Comparison of ENCODE assay signal across 17 cellular contexts in genomic region chr5:150372626-150373025, GRCh38. TPM values are rescaled to one million over a fixed set of nuclear protein-coding genes. Genes with fewer than 3 reads are reported as not detected.
DNase-seq lines count a peak whose midpoint lies in the region; ATAC-seq and TF ChIP-seq lines count a peak whose summit lies in the region.
"Had no signal": no experiment of that assay in that cellular context is flagged by ENCODE, and none has a peak within 500 bp of the region (broad histone marks: within the 10 kb centered on the region; RNA-seq: fewer than 3 reads in every experiment).

No MANE protein-coding gene starts in this region.

- peaks cover 0 to 6% (median 0%) of the 10 kb centered on the region in 9 donors for H3K4me1 ChIP-seq in heart right ventricle

- H3K27ac Mint-ChIP-seq in dendritic cell treated with granulocyte-macrophage colony-stimulating factor and Interleukin-4, amounts not matched to agents 40 ng/mL and 50 ng/mL, for 4 days, result peak overlapping the region; percentile 86

- TF ChIP-seq CTCF in heart right ventricle (IDR thresholded peaks at IDR 0.05), result no peak
- no peak for TF ChIP-seq CTCF in NB4 (IDR thresholded peaks at IDR 0.05; ENCODE audit: low read depth, low read length)

- no peak overlapping the region for H3K4me3 Mint-ChIP-seq in dendritic cell treated with granulocyte-macrophage colony-stimulating factor and Interleukin-4, amounts not matched to agents 40 ng/mL and 50 ng/mL, for 4 days
- H3K4me3 Mint-ChIP-seq: CD4-positive, alpha-beta memory T cell had no signal

- H3K27ac ChIP-seq in heart right ventricle, result peak overlapping the region in 1 of 10 donors; percentile 40

- H3K9me3 Mint-ChIP-seq in dendritic cell treated with granulocyte-macrophage colony-stimulating factor and Interleukin-4, amounts not matched to agents 40 ng/mL and 50 ng/mL, for 4 days, result no peaks in the 10 kb centered on the region
- H3K9me3 Mint-ChIP-seq: CD4-positive, alpha-beta memory T cell had no signal

- no peaks in the 10 kb centered on the region for H3K9me3 ChIP-seq in heart right ventricle

- peaks cover 100% of the 10 kb centered on the region for H3K36me3 Mint-ChIP-seq in dendritic cell treated with granulocyte-macrophage colony-stimulating factor and Interleukin-4, amounts not matched to agents 40 ng/mL and 50 ng/mL, for 4 days (ENCODE audit: low read depth)

- DNase-seq in Right ventricle myocardium inferior (ENCODE audit: missing footprints), result peak; percentile 40
- DNase-seq in heart right ventricle, result no peak
- DNase-seq in NB4 (ENCODE audit: low read depth), result peak; percentile 38
- no peak for DNase-seq in NCI-H345 (lab: John Stamatoyannopoulos, UW)
- DNase-seq in NCI-H187 treated with DMSO at 0.1 percent for 48 hours (lab: John Stamatoyannopoulos, UW), result no peak
- no peak for DNase-seq in dermis blood vessel endothelial cell
- DNase-seq: CD4-positive, alpha-beta memory T cell; GF-D8; NCI-H1092; NCI-H1694 treated with DMSO at 0.1 percent for 48 hours; NCI-H446; NCI-H748 treated with DMSO at 0.1 percent for 48 hours; SHP77 had no signal

- no peaks in the 10 kb centered on the region for H3K27me3 ChIP-seq in heart right ventricle

- ATAC-seq in Right ventricle myocardium inferior (no peak), heart right ventricle (no peak), GM19351 (IDR thresholded peaks at IDR 0.05; ENCODE audit: unreplicated experiment) (no peak)
- ATAC-seq: Panc1 had no signal

- H3K36me3 ChIP-seq in heart right ventricle, result peaks cover 0 to 100% (median 86%) of the 10 kb centered on the region in 9 donors

- intact Hi-C loops in Right ventricle myocardium inferior (cut with DNase I) (no loop called here), heart right ventricle (cut with DNase I) (no loop called here)
- intact Hi-C loops in dendritic cell treated with granulocyte-macrophage colony-stimulating factor and Interleukin-4, amounts not matched to agents 40 ng/mL and 50 ng/mL, for 4 days (cut with micrococcal nuclease), result no loop called here

- H3K4me3 ChIP-seq in heart right ventricle (no peak overlapping the region), NB4 (ENCODE audit: low read depth, low read length) (no peak overlapping the region)

- no peaks in the 10 kb centered on the region for H3K27me3 Mint-ChIP-seq in dendritic cell treated with granulocyte-macrophage colony-stimulating factor and Interleukin-4, amounts not matched to agents 40 ng/mL and 50 ng/mL, for 4 days
- H3K27me3 Mint-ChIP-seq: CD4-positive, alpha-beta memory T cell had no signal

- peaks cover 23% of the 10 kb centered on the region for H3K4me1 Mint-ChIP-seq in dendritic cell treated with granulocyte-macrophage colony-stimulating factor and Interleukin-4, amounts not matched to agents 40 ng/mL and 50 ng/mL, for 4 days (ENCODE audit: low read depth)

- TF ChIP-seq POLR2A in NB4 (IDR thresholded peaks at IDR 0.05; ENCODE audit: extremely low read depth, insufficient read length), result no peak

- WGBS in heart right ventricle, 2 donors, result 91 to 94% methylated on average over 6 of the region's 6 CpGs

RNA-seq across cellular contexts. Expression of gene TCOF1, which starts 15.1 kb away (rescaled TPM):
- total RNA-seq in Right ventricle myocardium inferior, result 17.8 TPM
- 10 to 100 TPM; 12.4 to 21.3 (median 14.3) TPM for total RNA-seq in heart right ventricle
- polyA plus RNA-seq in heart right ventricle, result 10 to 100 TPM; 12.6 to 14.1 TPM
- 14.3 and 28.4 TPM in 2 replicates for total RNA-seq in dermis blood vessel endothelial cell

RNA-seq across cellular contexts. Expression of gene CD74, which starts 40.1 kb away (rescaled TPM):
- 327 TPM for total RNA-seq in Right ventricle myocardium inferior
- total RNA-seq in heart right ventricle, result 1,000 to 10,000 TPM in 1 of 10 donors, 100 to 1,000 TPM in 9; 120 to 2,270 (median 303) TPM
- 100 to 1,000 TPM; 211 to 298 TPM for polyA plus RNA-seq in heart right ventricle
- total RNA-seq in dermis blood vessel endothelial cell, result 2.8 and 4.8 TPM in 2 replicates
- total RNA-seq: A673 had no signal

Comparison
In these comparisons a context has a peak if more than half of its experiments do, and no peak if none do; other contexts are left out.
1. DNase-seq: peak in Right ventricle myocardium inferior (single experiment) and NB4 (single experiment); none in heart right ventricle (0 of 2), NCI-H345 (single experiment), NCI-H187 treated with DMSO at 0.1 percent for 48 hours (single experiment) and dermis blood vessel endothelial cell (single experiment).
2. RNA of gene CD74, which starts 40.1 kb away (total RNA-seq): 327 TPM in Right ventricle myocardium inferior (single experiment) and 120 to 2,270 TPM in heart right ventricle; 2.8 to 4.8 TPM in dermis blood vessel endothelial cell; every median in the first group is over 10 times any median in the second.